8 cellular contexts compared by ENCODE assay signal in the genomic region with DNA sequence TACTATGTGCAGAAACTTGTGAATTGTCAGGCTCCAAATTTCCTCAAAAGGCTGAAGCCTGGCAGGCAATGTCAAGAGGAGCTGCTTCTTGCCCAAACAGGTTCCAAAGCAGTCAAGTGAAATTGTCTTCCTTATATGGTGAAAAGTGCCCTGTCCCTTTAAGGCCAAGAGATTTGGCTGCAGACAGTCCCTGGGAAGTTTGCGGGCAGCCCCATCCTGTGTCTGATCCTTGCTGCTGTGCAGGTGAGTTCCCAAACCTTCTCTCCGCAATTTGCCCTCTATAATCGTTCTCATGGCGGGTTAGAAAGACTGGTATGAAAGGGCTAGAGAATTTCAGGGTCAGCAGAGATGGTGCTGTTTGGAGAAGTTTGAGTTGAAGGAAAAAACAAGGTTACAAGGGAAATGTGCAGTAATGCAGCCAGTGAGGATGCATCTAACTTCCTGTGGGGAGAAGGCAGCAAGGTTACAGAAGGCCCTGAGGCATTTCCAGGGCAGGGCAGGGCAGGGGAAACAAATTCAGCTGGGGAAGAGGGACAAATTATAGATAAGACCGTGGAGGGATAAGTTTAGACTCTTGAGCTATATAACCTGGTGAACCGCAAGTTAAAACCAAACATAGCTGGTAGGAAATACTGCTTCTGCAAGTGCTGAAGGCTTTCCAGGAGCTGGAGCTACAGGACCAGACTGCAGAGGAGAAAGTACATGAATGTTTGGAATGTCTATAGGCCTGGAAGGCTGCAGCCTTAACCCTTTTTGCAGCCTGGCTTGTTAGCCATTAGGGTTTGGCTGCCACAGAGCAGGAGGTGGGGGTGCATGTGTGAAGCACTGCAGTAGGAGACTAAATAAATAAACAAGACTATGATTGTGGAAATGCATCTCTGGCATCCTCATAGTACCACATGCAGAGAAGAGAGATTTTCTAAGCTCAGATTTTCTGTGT.
DNase-seq lines count a peak whose midpoint lies in the region; ATAC-seq and TF ChIP-seq lines count a peak whose summit lies in the region.

No MANE protein-coding gene starts in this region.

- DNase-seq in A172 (ENCODE audit: low spot score) (peak; percentile 88), HS-5 (ENCODE audit: low read depth) (peak; percentile 14), coronary artery (ENCODE audit: low spot score) (no peak), kidney epithelial cell (ENCODE audit: low read depth) (no peak), NCI-H748 (lab: John Stamatoyannopoulos, UW; ENCODE audit: unreplicated experiment) (no peak)

- H3K27me3 ChIP-seq in kidney epithelial cell (ENCODE audit: control insufficient read depth, insufficient read depth, low read length), result no peaks in the 10 kb centered on the region

- peak overlapping the region in 1 of 2 donors; percentile 68 for H3K27ac ChIP-seq in coronary artery

- ATAC-seq in GM18511 (IDR thresholded peaks at IDR 0.05; ENCODE audit: unreplicated experiment) (no peak), HG03095 (IDR thresholded peaks at IDR 0.05; ENCODE audit: unreplicated experiment) (no peak), HG02973 (IDR thresholded peaks at IDR 0.05; ENCODE audit: unreplicated experiment) (no peak)

- TF ChIP-seq CTCF in coronary artery (IDR thresholded peaks at IDR 0.05) (no peak), kidney epithelial cell (IDR thresholded peaks at IDR 0.05; ENCODE audit: insufficient read depth, low read length, poor library complexity, severe bottlenecking) (peak; percentile 12)

- no peaks in the 10 kb centered on the region for H3K36me3 ChIP-seq in kidney epithelial cell (ENCODE audit: control insufficient read depth, insufficient read depth, low read length)

- H3K4me3 ChIP-seq in coronary artery (peak overlapping the region; percentile 64), kidney epithelial cell (ENCODE audit: low read depth, low read length) (peak overlapping the region; percentile 44)

Comparison
In these comparisons a context has a peak if more than half of its experiments do, and no peak if none do; other contexts are left out.
1. DNase-seq: peak in A172 (single experiment) and HS-5 (single experiment); none in coronary artery (single experiment), kidney epithelial cell (single experiment) and NCI-H748 (single experiment).